10 cellular contexts compared by ENCODE assay signal in the genomic region with DNA sequence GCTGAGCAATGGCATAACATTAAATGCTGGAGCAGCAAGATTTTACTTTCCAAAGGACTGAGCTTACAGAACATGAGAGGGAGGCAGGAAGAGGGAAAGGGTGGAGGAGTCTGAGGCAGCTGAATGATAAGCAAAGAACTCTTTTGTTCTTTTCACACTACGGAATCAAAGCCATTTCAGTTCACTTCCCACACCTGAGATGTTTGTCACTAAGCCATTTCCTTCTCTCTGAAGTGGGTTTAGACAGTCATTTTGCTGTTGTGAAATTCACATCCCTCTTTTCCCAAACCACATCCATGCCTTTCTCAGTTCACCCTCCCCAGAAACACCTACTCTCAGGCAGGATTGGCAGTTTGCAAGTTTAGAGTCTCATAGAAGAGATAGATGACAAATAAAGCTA.
A peak's percentile ranks its signal among the peaks of the same experiment; 100 is the strongest.
DNase-seq lines count a peak whose midpoint lies in the region; ATAC-seq and TF ChIP-seq lines count a peak whose summit lies in the region.
"Had no signal": no experiment of that assay in that cellular context is flagged by ENCODE, and none has a peak within 500 bp of the region (broad histone marks: within the 10 kb centered on the region; RNA-seq: fewer than 3 reads in every experiment).

No MANE protein-coding gene starts in this region.

- H3K79me2 ChIP-seq in GM23248 (ENCODE audit: insufficient read depth): no peaks in the 10 kb centered on the region
- no peaks in the 10 kb centered on the region for H3K79me2 ChIP-seq in SK-N-SH (ENCODE audit: insufficient read depth)

- in situ Hi-C loops in GM23248 (cut with MboI): loop anchor here (10.0 kb wide), 2 partner anchors 105 to 845 kb away; no protein-coding TSS in a partner anchor

- no peak for TF ChIP-seq EP300 in SK-N-SH (IDR thresholded peaks at IDR 0.05; ENCODE audit: borderline replicate concordance in 1 of 2, low read depth in 1 of 2, low read length in 1 of 2)

- H2AFZ ChIP-seq in GM23248: peak overlapping the region; percentile 50
- H2AFZ ChIP-seq in SK-N-SH (ENCODE audit: low read depth): peak overlapping the region; percentile 72

- DNase-seq in GM23248: peak; percentile 35
- DNase-seq in SK-N-SH: no peak
- DNase-seq in epithelial cell of esophagus (ENCODE audit: low read depth): peak; percentile 46
- peak; percentile 81 for DNase-seq in putamen (ENCODE audit: low spot score)
- no peak for DNase-seq in BE2C
- DNase-seq: GF-D8, glutamatergic neuron had no signal

- H3F3A ChIP-seq in GM23248 (ENCODE audit: insufficient read depth) (peaks cover 41% of the 10 kb centered on the region), SK-N-SH (replicated peaks; ENCODE audit: insufficient read depth) (peaks cover 32% of the 10 kb centered on the region)

- no peaks in the 10 kb centered on the region for H3K36me3 ChIP-seq in GM23248 (ENCODE audit: low read depth)
- no peaks in the 10 kb centered on the region for H3K36me3 ChIP-seq in SK-N-SH (replicated peaks in 1 of 2; ENCODE audit: control insufficient read depth in 1 of 2, insufficient read depth in 2 of 2, low read length in 1 of 2)
- no peaks in the 10 kb centered on the region for H3K36me3 ChIP-seq in BE2C
- H3K36me3 ChIP-seq: MG63 had no signal

- H3K9me3 ChIP-seq in GM23248 (ENCODE audit: low read depth) (no peaks in the 10 kb centered on the region), SK-N-SH (no peaks in the 10 kb centered on the region), BE2C (no peaks in the 10 kb centered on the region)

- WGBS in GM23248 (ENCODE audit: low coverage in 1 of 2, low lambda C conversion rate in 2 of 2, missing lambda C conversion rate in 2 of 2), 2 experiments: 0 to 13% methylated on average over 1 of the region's 1 CpG
- WGBS in SK-N-SH (ENCODE audit: low lambda C conversion rate): 75% methylated on average over 1 of the region's 1 CpG

- H3K9ac ChIP-seq in GM23248: peak overlapping the region; percentile 32
- H3K9ac ChIP-seq in SK-N-SH: peak overlapping the region; percentile 63

- H3K4me2 ChIP-seq in GM23248 (ENCODE audit: unreplicated experiment): peak overlapping the region; percentile 69
- H3K4me2 ChIP-seq in SK-N-SH: peak overlapping the region; percentile 46

- no peaks in the 10 kb centered on the region for H3K9me2 ChIP-seq in GM23248 (ENCODE audit: insufficient read depth)
- H3K9me2 ChIP-seq in SK-N-SH: no peaks in the 10 kb centered on the region

- H3K4me1 ChIP-seq in GM23248 (ENCODE audit: insufficient read depth) (peaks cover 41% of the 10 kb centered on the region), SK-N-SH (ENCODE audit: control insufficient read depth in 1 of 2, insufficient read depth in 2 of 2, low read depth in 1 of 2, low read length in 1 of 2) (peaks cover 0 to 23% of the 10 kb centered on the region in 2 experiments; a peak in 3 of 4 replicates), BE2C (no peaks in the 10 kb centered on the region)

- POLR2A ChIA-PET in SK-N-SH (lab: Yijun Ruan, JAX): no interaction called here

- no peak for TF ChIP-seq CTCF in SK-N-SH (IDR thresholded peaks at IDR 0.05)
- TF ChIP-seq CTCF in epithelial cell of esophagus (IDR thresholded peaks at IDR 0.05; ENCODE audit: insufficient read depth, low read depth, low read length, missing control alignments): no peak
- no peak for TF ChIP-seq CTCF in BE2C (IDR thresholded peaks at IDR 0.05; ENCODE audit: low read depth, low read length)

- CTCF ChIA-PET in SK-N-SH (lab: Yijun Ruan, JAX): interaction anchor here (0.6 to 1.5 kb wide), 4 partner anchors 46 to 857 kb away, joined by 3 to 4 read pairs (median 3); no protein-coding TSS in a partner anchor

- peak overlapping the region; percentile 78 for H3K27ac ChIP-seq in GM23248
- peak overlapping the region; percentile 67 to 95; a peak in 3 of 4 replicates for H3K27ac ChIP-seq in SK-N-SH (ENCODE audit: low read depth in 2 of 2, low read length in 1 of 2)

- H4K20me1 ChIP-seq in GM23248 (ENCODE audit: insufficient read depth): no peaks in the 10 kb centered on the region
- H4K20me1 ChIP-seq in SK-N-SH (ENCODE audit: insufficient read depth): no peaks in the 10 kb centered on the region

- ATAC-seq in GM21367 (IDR thresholded peaks at IDR 0.05; ENCODE audit: unreplicated experiment) (no peak), HG03520 (IDR thresholded peaks at IDR 0.05; ENCODE audit: unreplicated experiment) (no peak)

- H3K27me3 ChIP-seq in GM23248 (replicated peaks; ENCODE audit: insufficient read depth): no peaks in the 10 kb centered on the region
- no peaks in the 10 kb centered on the region for H3K27me3 ChIP-seq in SK-N-SH (ENCODE audit: insufficient read depth)
- H3K27me3 ChIP-seq in BE2C: no peaks in the 10 kb centered on the region
- H3K27me3 ChIP-seq: MG63 had no signal

- H3K4me3 ChIP-seq in GM23248 (peak overlapping the region; percentile 34), SK-N-SH (ENCODE audit: low read depth in 2 of 2, low read length in 1 of 2) (no peak overlapping the region), epithelial cell of esophagus (ENCODE audit: low read length) (no peak overlapping the region), BE2C (ENCODE audit: low read depth, low read length) (no peak overlapping the region)
- H3K4me3 ChIP-seq: MG63 had no signal

- TF ChIP-seq RAD21 in SK-N-SH (IDR thresholded peaks at IDR 0.05; ENCODE audit: low read length): no peak

TF ChIP-seq in SK-N-SH, 30 proteins besides CTCF, POLR2A, EP300 and RAD21:
- TF ChIP-seq GABPA (IDR thresholded peaks at IDR 0.05; ENCODE audit: low read depth) (no peak), MAX (IDR thresholded peaks at IDR 0.05; ENCODE audit: low read depth) (no peak), FOXJ3 (CRISPR knock-in tag; IDR thresholded peaks at IDR 0.05) (no peak), ELF1 (IDR thresholded peaks at IDR 0.05) (no peak), RCOR1 (IDR thresholded peaks at IDR 0.05; ENCODE audit: low read length) (no peak), TCF12 (IDR thresholded peaks at IDR 0.05) (no peak), POLR2AphosphoS5 (IDR thresholded peaks at IDR 0.05; ENCODE audit: low read depth, low read length) (no peak), TAF1 (IDR thresholded peaks at IDR 0.05; ENCODE audit: borderline replicate concordance, low read depth, low read length) (no peak), NFIC (IDR thresholded peaks at IDR 0.05; ENCODE audit: borderline replicate concordance) (no peak), PBX3 (IDR thresholded peaks at IDR 0.05) (no peak)
- TF ChIP-seq, protein P1, sequence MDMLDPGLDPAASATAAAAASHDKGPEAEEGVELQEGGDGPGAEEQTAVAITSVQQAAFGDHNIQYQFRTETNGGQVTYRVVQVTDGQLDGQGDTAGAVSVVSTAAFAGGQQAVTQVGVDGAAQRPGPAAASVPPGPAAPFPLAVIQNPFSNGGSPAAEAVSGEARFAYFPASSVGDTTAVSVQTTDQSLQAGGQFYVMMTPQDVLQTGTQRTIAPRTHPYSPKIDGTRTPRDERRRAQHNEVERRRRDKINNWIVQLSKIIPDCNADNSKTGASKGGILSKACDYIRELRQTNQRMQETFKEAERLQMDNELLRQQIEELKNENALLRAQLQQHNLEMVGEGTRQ (IDR thresholded peaks at IDR 0.05; ENCODE audit: borderline replicate concordance, low read depth, low read length): no peak
- TF ChIP-seq, protein P2, sequence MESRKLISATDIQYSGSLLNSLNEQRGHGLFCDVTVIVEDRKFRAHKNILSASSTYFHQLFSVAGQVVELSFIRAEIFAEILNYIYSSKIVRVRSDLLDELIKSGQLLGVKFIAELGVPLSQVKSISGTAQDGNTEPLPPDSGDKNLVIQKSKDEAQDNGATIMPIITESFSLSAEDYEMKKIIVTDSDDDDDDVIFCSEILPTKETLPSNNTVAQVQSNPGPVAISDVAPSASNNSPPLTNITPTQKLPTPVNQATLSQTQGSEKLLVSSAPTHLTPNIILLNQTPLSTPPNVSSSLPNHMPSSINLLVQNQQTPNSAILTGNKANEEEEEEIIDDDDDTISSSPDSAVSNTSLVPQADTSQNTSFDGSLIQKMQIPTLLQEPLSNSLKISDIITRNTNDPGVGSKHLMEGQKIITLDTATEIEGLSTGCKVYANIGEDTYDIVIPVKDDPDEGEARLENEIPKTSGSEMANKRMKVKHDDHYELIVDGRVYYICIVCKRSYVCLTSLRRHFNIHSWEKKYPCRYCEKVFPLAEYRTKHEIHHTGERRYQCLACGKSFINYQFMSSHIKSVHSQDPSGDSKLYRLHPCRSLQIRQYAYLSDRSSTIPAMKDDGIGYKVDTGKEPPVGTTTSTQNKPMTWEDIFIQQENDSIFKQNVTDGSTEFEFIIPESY (IDR thresholded peaks at IDR 0.05; ENCODE audit: borderline replicate concordance, low read depth): no peak
- TF ChIP-seq, protein P3, sequence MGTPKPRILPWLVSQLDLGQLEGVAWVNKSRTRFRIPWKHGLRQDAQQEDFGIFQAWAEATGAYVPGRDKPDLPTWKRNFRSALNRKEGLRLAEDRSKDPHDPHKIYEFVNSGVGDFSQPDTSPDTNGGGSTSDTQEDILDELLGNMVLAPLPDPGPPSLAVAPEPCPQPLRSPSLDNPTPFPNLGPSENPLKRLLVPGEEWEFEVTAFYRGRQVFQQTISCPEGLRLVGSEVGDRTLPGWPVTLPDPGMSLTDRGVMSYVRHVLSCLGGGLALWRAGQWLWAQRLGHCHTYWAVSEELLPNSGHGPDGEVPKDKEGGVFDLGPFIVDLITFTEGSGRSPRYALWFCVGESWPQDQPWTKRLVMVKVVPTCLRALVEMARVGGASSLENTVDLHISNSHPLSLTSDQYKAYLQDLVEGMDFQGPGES (IDR thresholded peaks at IDR 0.05; ENCODE audit: low read depth, low read length): no peak

Comparison
In these comparisons a context has a peak if more than half of its experiments do, and no peak if none do; other contexts are left out.
1. DNase-seq: peak in GM23248 (single experiment), epithelial cell of esophagus (single experiment) and putamen (single experiment); none in SK-N-SH (single experiment) and BE2C (single experiment).